Comparison of ENCODE assay signal across 20 cellular contexts in genomic region chr3:127551178-127551577, GRCh38.
"Had no signal": no experiment of that assay in that cellular context is flagged by ENCODE, and none has a peak within 500 bp of the region (broad histone marks: within the 10 kb centered on the region; RNA-seq: fewer than 3 reads in every experiment).

No MANE protein-coding gene starts in this region.

- H3K36me3 ChIP-seq: neutrophil, stomach had no signal

- ATAC-seq: left colon, left ventricle myocardium superior had no signal

- H3K4me3 Mint-ChIP-seq: nephron progenitor cell had no signal

- DNase-seq: cortex of kidney; dorsolateral prefrontal cortex; effector CD8-positive, alpha-beta T cell; foreskin melanocyte; head of caudate nucleus; left colon; left ventricle myocardium superior; mesenchymal stem cell; midbrain; naive B cell; nephron progenitor cell; small intestine; stimulated activated CD4-positive, alpha-beta T cell treated with anti-CD3 and anti-CD28 coated beads, Interleukin-12 subunit alpha, Interleukin-12 subunit beta, amount 100 ng/mL, for 4 hours; stimulated activated naive CD4-positive, alpha-beta T cell; stomach; substantia nigra; trophoblast cell had no signal

- H3K4me2 ChIP-seq: hepatocyte had no signal

- H3K4me3 ChIP-seq: dorsolateral prefrontal cortex, hepatocyte, lung, stomach had no signal

- H2AFZ ChIP-seq: hepatocyte had no signal

- H3K9me3 ChIP-seq: neutrophil, stomach had no signal

- H3K27ac Mint-ChIP-seq: naive B cell, nephron progenitor cell had no signal

- H3K27ac ChIP-seq: hepatocyte, neutrophil, stomach had no signal

- H3K27me3 ChIP-seq: dorsolateral prefrontal cortex, hepatocyte, stomach had no signal

- H3K79me2 ChIP-seq: hepatocyte had no signal

- H3K9me3 Mint-ChIP-seq: naive B cell, nephron progenitor cell had no signal

- H3K36me3 Mint-ChIP-seq: naive B cell had no signal
